In genomic region chr7:7157177-7157886, GRCh38 we compare ENCODE assay signal across 8 cellular contexts. TPM values are rescaled to one million over a fixed set of nuclear protein-coding genes. Genes with fewer than 3 reads are reported as not detected.
A peak's percentile ranks its signal among the peaks of the same experiment; 100 is the strongest.
DNase-seq lines count a peak whose midpoint lies in the region; FAIRE-seq and TF ChIP-seq lines count a peak whose summit lies in the region.

No MANE protein-coding gene starts in this region.

- no peaks in the 10 kb centered on the region for H3K27me3 Mint-ChIP-seq in HFFc6 (ENCODE audit: insufficient read depth)

- FAIRE-seq in GM12892 (lab: Jason Lieb, UNC) (peak; percentile 75), urothelium cell line (lab: Jason Lieb, UNC) (peak; percentile 92)

- intact Hi-C loops in colonic mucosa (cut with DNase I): no loop called here

- DNase-seq in GM12892 (ENCODE audit: insufficient read length): peak; percentile 13
- peak; percentile 79 for DNase-seq in HFFc6
- DNase-seq in MV-4-11 (lab: John Stamatoyannopoulos, UW): peak; percentile 98
- DNase-seq in activated T-cell treated with anti-CD3 and anti-CD28 coated beads for 4 hours: peak; percentile 5
- peak; percentile 67 for DNase-seq in hepatic stellate cell (ENCODE audit: low spot score)
- DNase-seq in urothelium cell line (ENCODE audit: low spot score): peak; percentile 83
- no peak for DNase-seq in middle frontal gyrus (ENCODE audit: extremely low spot score, low spot score)
- DNase-seq in colonic mucosa: no peak

- H3K9me3 Mint-ChIP-seq in HFFc6: peaks cover 11% of the 10 kb centered on the region

- H3K4me1 ChIP-seq in colonic mucosa: no peaks in the 10 kb centered on the region

- H3K9ac ChIP-seq in colonic mucosa (ENCODE audit: low read depth in 2 of 2, low read length in 2 of 2): no peak overlapping the region

- no peaks in the 10 kb centered on the region for H3K36me3 ChIP-seq in colonic mucosa

- no peak overlapping the region for H3K4me3 ChIP-seq in colonic mucosa

- H3K9me3 ChIP-seq in colonic mucosa: no peaks in the 10 kb centered on the region

- TF ChIP-seq POLR2A in GM12892 (IDR thresholded peaks at IDR 0.05; ENCODE audit: low read depth, low read length): no peak

- peaks cover 57% of the 10 kb centered on the region for H3K4me1 Mint-ChIP-seq in HFFc6 (ENCODE audit: low read depth)

- TF ChIP-seq CTCF in HFFc6 (IDR thresholded peaks at IDR 0.05): no peak; the same call in 1 of the 2 replicates
- no peak for TF ChIP-seq CTCF in colonic mucosa (IDR thresholded peaks at IDR 0.05)

- no peaks in the 10 kb centered on the region for H3K27me3 ChIP-seq in colonic mucosa

- peaks cover 41% of the 10 kb centered on the region for H3K36me3 Mint-ChIP-seq in HFFc6 (ENCODE audit: low read depth)

- peak overlapping the region; percentile 93 for H3K27ac Mint-ChIP-seq in HFFc6

- H3K4me3 Mint-ChIP-seq in HFFc6: peak overlapping the region; percentile 93

- no peak overlapping the region for H3K27ac ChIP-seq in colonic mucosa

RNA-seq across cellular contexts. Expression of gene C1GALT1, which starts 25.0 kb away (rescaled TPM):
- 13.6 TPM for polyA plus RNA-seq in GM12892 (2012; ENCODE audit: missing spikeins)
- 10 to 100 TPM; 32.3 to 47.4 (median 34.1) TPM for total RNA-seq in HFFc6 (2021; fragmentation: NEBNext Ultra II Directional; extraction: Animal tissue kit (Norgen Biotek cat#: 25700))
- 10 to 100 TPM; 33.9 to 39.4 TPM for total RNA-seq in colonic mucosa

Comparison
In these comparisons a context has a peak if more than half of its experiments do, and no peak if none do; other contexts are left out.
1. DNase-seq: peak in GM12892 (single experiment), HFFc6 (single experiment), MV-4-11 (single experiment), activated T-cell treated with anti-CD3 and anti-CD28 coated beads for 4 hours (single experiment), hepatic stellate cell (single experiment) and urothelium cell line (single experiment); none in middle frontal gyrus (single experiment) and colonic mucosa (single experiment).